In genomic region chr16:4788910-4789309, GRCh38 we compare ENCODE assay signal across 1 cellular context.
TF ChIP-seq lines count a peak whose summit lies in the region.

No MANE protein-coding gene starts in this region.

TF ChIP-seq in SK-N-SH, 30 proteins besides CTCF, POLR2A, EP300 and RAD21 (continued from another document):
- TF ChIP-seq REST (IDR thresholded peaks at IDR 0.05; ENCODE audit: low read depth, low read length) (no peak), TCF12 (IDR thresholded peaks at IDR 0.05) (no peak), MEF2A (IDR thresholded peaks at IDR 0.05; ENCODE audit: borderline replicate concordance, low read depth) (no peak), FOXM1 (IDR thresholded peaks at IDR 0.05; ENCODE audit: low read depth) (no peak), CHD2 (IDR thresholded peaks at IDR 0.05; ENCODE audit: low read length, partially characterized antibody) (no peak), EZH2phosphoT487 (IDR thresholded peaks at IDR 0.05; ENCODE audit: borderline replicate concordance, low read depth) (no peak)
